In genomic region chr10:98469532-98469931, GRCh38 we compare ENCODE assay signal across 30 cellular contexts.
"Had no signal": no experiment of that assay in that cellular context is flagged by ENCODE, and none has a peak within 500 bp of the region (broad histone marks: within the 10 kb centered on the region; RNA-seq: fewer than 3 reads in every experiment).

No MANE protein-coding gene starts in this region.

- H3K27me3 ChIP-seq: ascending aorta, cardiac muscle cell, colonic mucosa, right lobe of liver, tibial nerve had no signal

- H3K27ac ChIP-seq: ascending aorta, cardiac muscle cell, colonic mucosa, left lung, neutrophil, right lobe of liver, tibial nerve, VCaP had no signal

- H3K36me3 Mint-ChIP-seq: activated naive CD4-positive, alpha-beta T cell treated with anti-CD3 and anti-CD28 coated beads, Interleukin-2, amount 10 ng/mL, durations not matched to agents 7 days and 5 days; activated naive CD8-positive, alpha-beta T cell treated with anti-CD3 and anti-CD28 coated beads, Interleukin-2, amount 10 ng/mL, durations not matched to agents 7 days and 5 days; brain; immature natural killer cell; natural killer cell treated with Interleukin-12 subunit alpha and Interleukin-12 subunit beta and Interleukin-15 and Interleukin-18, amount 100 ng/mL, for 72 hours had no signal

- H3K9me3 Mint-ChIP-seq: activated naive CD4-positive, alpha-beta T cell treated with anti-CD3 and anti-CD28 coated beads, Interleukin-2, amount 10 ng/mL, durations not matched to agents 7 days and 5 days; activated naive CD8-positive, alpha-beta T cell treated with anti-CD3 and anti-CD28 coated beads, Interleukin-2, amount 10 ng/mL, durations not matched to agents 7 days and 5 days; brain; effector memory CD8-positive, alpha-beta T cell; immature natural killer cell; natural killer cell treated with Interleukin-12 subunit alpha and Interleukin-12 subunit beta and Interleukin-15 and Interleukin-18, amount 100 ng/mL, for 72 hours; T-helper 1 cell treated with Interleukin-12 subunit alpha and Interleukin-12 subunit beta and Interleukin-4 antibody, amounts not matched to agents 30 μg/mL and 1 μg/mL, for 36 hours had no signal

- DNase-seq: activated CD4-positive, alpha-beta T cell treated with anti-CD3 and anti-CD28 coated beads for 4 hours; activated CD4-positive, alpha-beta T cell treated with anti-CD3 and anti-CD28 coated beads, Interleukin-2, amount 50 U/mL, for 4 hours; activated CD8-positive, alpha-beta memory T cell treated with anti-CD3 and anti-CD28 coated beads for 24 hours; activated gamma-delta T cell; activated naive CD4-positive, alpha-beta T cell treated with anti-CD3 and anti-CD28 coated beads, Interleukin-2, amount 10 ng/mL, durations not matched to agents 7 days and 5 days; activated naive CD8-positive, alpha-beta T cell treated with anti-CD3 and anti-CD28 coated beads, Interleukin-2, amount 10 ng/mL, durations not matched to agents 7 days and 5 days; cerebellar nuclear complex; colonic mucosa; effector memory CD8-positive, alpha-beta T cell; head of caudate nucleus; hippocampal formation; immature natural killer cell; kidney; left lung; mucosa of descending colon; right lobe of liver; stimulated activated CD4-positive, alpha-beta T cell treated with anti-CD3 and anti-CD28 coated beads, Interleukin-2, amount 100 ng/mL, for 48 hours; stimulated activated naive CD4-positive, alpha-beta T cell treated with Interleukin-2 at 50 U/mL for 16 hours; SW 1271; T-helper 9 cell had no signal

- H3K27ac Mint-ChIP-seq: activated naive CD4-positive, alpha-beta T cell treated with anti-CD3 and anti-CD28 coated beads, Interleukin-2, amount 10 ng/mL, durations not matched to agents 7 days and 5 days; activated naive CD8-positive, alpha-beta T cell treated with anti-CD3 and anti-CD28 coated beads, Interleukin-2, amount 10 ng/mL, durations not matched to agents 7 days and 5 days; effector memory CD8-positive, alpha-beta T cell; natural killer cell treated with Interleukin-12 subunit alpha and Interleukin-12 subunit beta and Interleukin-15 and Interleukin-18, amount 100 ng/mL, for 72 hours; progenitor cell of endocrine pancreas; T-helper 1 cell treated with Interleukin-12 subunit alpha and Interleukin-12 subunit beta and Interleukin-4 antibody, amounts not matched to agents 30 μg/mL and 1 μg/mL, for 36 hours had no signal

- H3K4me3 Mint-ChIP-seq: activated naive CD4-positive, alpha-beta T cell treated with anti-CD3 and anti-CD28 coated beads, Interleukin-2, amount 10 ng/mL, durations not matched to agents 7 days and 5 days; activated naive CD8-positive, alpha-beta T cell treated with anti-CD3 and anti-CD28 coated beads, Interleukin-2, amount 10 ng/mL, durations not matched to agents 7 days and 5 days; brain; T-helper 1 cell treated with Interleukin-12 subunit alpha and Interleukin-12 subunit beta and Interleukin-4 antibody, amounts not matched to agents 30 μg/mL and 1 μg/mL, for 36 hours had no signal

- ATAC-seq: effector memory CD8-positive, alpha-beta T cell; left lung; mucosa of descending colon; natural killer cell treated with Interleukin-12 subunit alpha and Interleukin-12 subunit beta and Interleukin-15 and Interleukin-18, amount 100 ng/mL, for 72 hours had no signal

- H3K4me3 ChIP-seq: ascending aorta, cardiac muscle cell, colonic mucosa, left lung, lung, mucosa of descending colon, right lobe of liver, tibial nerve had no signal

- H3K4me1 ChIP-seq: colonic mucosa, right lobe of liver had no signal

- H3K36me3 ChIP-seq: ascending aorta, cardiac muscle cell, colonic mucosa, left lung, neutrophil, right lobe of liver, tibial nerve had no signal

- H3K9me3 ChIP-seq: ascending aorta, colonic mucosa, left lung, mucosa of descending colon, neutrophil, right lobe of liver, tibial nerve had no signal
